ENCODE assay signal across 8 cellular contexts in the genomic region with DNA sequence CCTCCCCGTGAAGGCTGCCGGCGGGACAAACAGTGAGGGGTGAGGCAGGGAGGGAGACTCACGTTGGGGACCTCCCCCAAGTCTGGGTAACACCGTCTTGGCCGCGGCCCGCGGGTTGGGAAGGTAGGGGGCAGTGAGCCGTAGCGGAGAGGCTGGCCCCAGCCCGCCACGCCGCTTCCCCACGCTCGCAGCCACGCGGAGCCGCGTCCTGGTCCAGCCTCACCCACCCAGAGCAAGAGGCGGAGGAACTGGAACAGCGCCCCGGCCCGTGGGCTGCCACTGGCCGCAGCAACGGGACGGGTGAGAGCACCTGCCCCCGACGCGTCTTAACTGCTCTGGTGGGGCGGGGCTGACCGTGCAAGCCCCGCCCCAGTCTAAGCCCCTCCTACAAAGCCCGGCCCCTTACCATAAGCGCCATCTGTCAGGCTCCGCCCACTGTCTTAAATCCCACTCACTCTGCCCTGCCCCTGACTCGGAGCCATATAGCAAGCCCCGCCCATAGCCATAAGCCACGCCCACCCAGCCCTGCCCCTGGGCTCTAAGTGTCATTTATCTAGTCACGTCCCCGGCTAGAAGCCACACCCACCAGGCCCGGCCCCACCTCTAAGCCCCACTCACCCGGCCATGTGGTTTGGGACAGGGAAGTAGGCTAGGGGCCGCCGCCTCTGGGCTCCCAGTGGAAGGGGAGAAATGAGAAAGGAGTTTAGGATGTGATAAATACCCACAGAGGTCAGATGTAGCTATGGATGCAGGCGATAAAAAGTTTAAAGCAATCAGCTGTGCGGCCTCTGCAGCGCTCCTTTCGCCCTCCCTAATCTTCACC. TPM values are rescaled to one million over a fixed set of nuclear protein-coding genes. Genes with fewer than 3 reads are reported as not detected.
DNase-seq lines count a peak whose midpoint lies in the region; ATAC-seq and TF ChIP-seq lines count a peak whose summit lies in the region.

No MANE protein-coding gene starts in this region.

- peak overlapping the region; percentile 89 for H3K4me2 ChIP-seq in neural progenitor cell

- H3K4me1 ChIP-seq in neural progenitor cell, result peaks cover 26% of the 10 kb centered on the region
- peaks cover 7% of the 10 kb centered on the region for H3K4me1 ChIP-seq in stomach smooth muscle (ENCODE audit: control insufficient read depth, insufficient read depth, low read length)

- peak overlapping the region; percentile 55 for H3K4me3 Mint-ChIP-seq in neural progenitor cell

- H3K4me1 Mint-ChIP-seq in neural progenitor cell, result peaks cover 14% of the 10 kb centered on the region

- H3K9me3 ChIP-seq in neural progenitor cell (ENCODE audit: low read depth) (no peaks in the 10 kb centered on the region), stomach smooth muscle (ENCODE audit: control insufficient read depth in 2 of 2, low read length in 2 of 2) (no peaks in the 10 kb centered on the region)

- H3K27ac ChIP-seq in neural progenitor cell (no peak overlapping the region), stomach smooth muscle (ENCODE audit: low read length) (no peak overlapping the region)

- DNase-seq in COLO829 (ENCODE audit: low spot score) (peak; percentile 95), HuH-7.5 (ENCODE audit: low spot score) (peak; percentile 88), RPMI7951 (ENCODE audit: low read depth) (peak; percentile 64), foreskin melanocyte (peak; percentile 63), neural progenitor cell (ENCODE audit: low spot score) (peak; percentile 99)
- DNase-seq in activated T-helper 9 cell treated with anti-CD3 and anti-CD28 coated beads, Interleukin-2, amount 50 U/mL, for 16 hours (ENCODE audit: low read depth), result peak; percentile 77

- H3K27me3 ChIP-seq in neural progenitor cell, result peaks cover 24% of the 10 kb centered on the region
- peaks cover 5 to 7% of the 10 kb centered on the region in 2 donors for H3K27me3 ChIP-seq in stomach smooth muscle (ENCODE audit: control insufficient read depth in 1 of 2, insufficient read depth in 2 of 2, low read length in 2 of 2)

- H3K9me3 Mint-ChIP-seq in neural progenitor cell, result no peaks in the 10 kb centered on the region

- H4K20me1 ChIP-seq in neural progenitor cell (ENCODE audit: low read depth), result no peaks in the 10 kb centered on the region

- H3K36me3 Mint-ChIP-seq in neural progenitor cell, result no peaks in the 10 kb centered on the region

- no peak overlapping the region for H3K9ac ChIP-seq in neural progenitor cell
- peak overlapping the region in 1 of 2 donors; percentile 27 for H3K9ac ChIP-seq in stomach smooth muscle (ENCODE audit: low read length in 2 of 2)

- peak overlapping the region; percentile 83 for H2AFZ ChIP-seq in neural progenitor cell (replicated peaks)

- H3K4me3 ChIP-seq in neural progenitor cell, result peak overlapping the region; percentile 48
- peak overlapping the region; percentile 35 to 52 for H3K4me3 ChIP-seq in stomach smooth muscle (ENCODE audit: low read length in 2 of 2)

- peaks cover 26% of the 10 kb centered on the region for H3F3A ChIP-seq in neural progenitor cell (ENCODE audit: low read depth)

- H3K36me3 ChIP-seq in neural progenitor cell (no peaks in the 10 kb centered on the region), stomach smooth muscle (ENCODE audit: control insufficient read depth in 2 of 2, insufficient read depth in 2 of 2, low read length in 2 of 2) (no peaks in the 10 kb centered on the region)

- TF ChIP-seq CTCF in neural progenitor cell (IDR thresholded peaks at IDR 0.05), result no peak

- H3K79me2 ChIP-seq in neural progenitor cell (ENCODE audit: low read depth), result no peaks in the 10 kb centered on the region

- ATAC-seq in GM21423 (IDR thresholded peaks at IDR 0.05; ENCODE audit: unreplicated experiment), result peak; percentile 85

- H3K27ac Mint-ChIP-seq in neural progenitor cell, result no peak overlapping the region

- peaks cover 16% of the 10 kb centered on the region for H3K27me3 Mint-ChIP-seq in neural progenitor cell (ENCODE audit: insufficient read depth, low read depth)

RNA-seq across cellular contexts. Expression of a gene that starts 2.1 kb away (rescaled TPM):
- total RNA-seq in RPMI7951 (2014; rRNA removed; shearing (Covaris generic)), result not detected in 2 replicates
- 1.2 TPM in 1 of 2 replicates, not detected in the other for total RNA-seq in neural progenitor cell (ENCODE audit: low replicate concordance)

RNA-seq across cellular contexts. Expression of a gene that starts 45.0 kb away (rescaled TPM):
- 31.8 and 39.0 TPM in 2 replicates for total RNA-seq in RPMI7951 (2014; rRNA removed; shearing (Covaris generic))
- 108 TPM in 2 replicates for total RNA-seq in neural progenitor cell (ENCODE audit: low replicate concordance)
